In the genomic region with DNA sequence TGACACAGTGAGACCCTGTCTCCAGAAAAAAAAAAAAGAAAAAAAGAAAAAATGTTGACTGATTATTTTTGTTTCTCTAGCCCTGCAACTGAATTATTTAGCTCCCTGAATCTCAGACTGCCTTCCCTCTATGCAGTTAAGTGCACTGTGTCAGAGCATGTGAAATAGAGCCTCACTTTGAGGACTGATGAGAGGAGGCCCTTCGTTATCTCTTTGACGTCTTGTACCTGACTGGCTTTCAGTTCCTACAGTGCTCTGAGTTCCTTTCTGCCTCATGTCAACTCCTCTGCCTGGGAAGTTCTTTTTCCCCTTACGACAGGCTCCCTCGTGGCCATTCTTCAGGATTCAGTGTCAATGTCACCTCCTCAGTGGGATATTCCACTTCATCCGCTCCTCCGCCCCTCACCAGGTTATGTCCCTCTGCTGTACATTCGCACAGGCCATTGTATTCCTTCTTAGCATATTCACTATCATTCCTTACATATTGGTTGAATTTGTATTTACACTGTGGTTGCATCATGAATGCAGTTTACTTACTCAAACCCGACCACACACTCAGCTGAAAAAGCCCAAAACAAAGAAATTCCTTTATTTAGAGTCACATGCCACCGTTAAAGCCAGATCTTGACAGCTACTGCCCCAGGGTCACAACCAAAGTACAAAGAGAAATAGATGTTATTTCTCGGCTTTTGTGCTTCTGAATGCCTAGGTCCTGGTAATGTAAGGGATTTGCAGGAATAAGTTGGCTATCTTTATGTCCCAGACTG, we compare ENCODE assay signal across 1 cellular context.
TF ChIP-seq lines count a peak whose summit lies in the region.

No MANE protein-coding gene starts in this region.

TF ChIP-seq in H1, 55 proteins besides CTCF, POLR2A, EP300 and RAD21:
- TF ChIP-seq ATF3 (IDR thresholded peaks at IDR 0.05; ENCODE audit: insufficient read depth, low read depth, low read length) (no peak), CREB1 (IDR thresholded peaks at IDR 0.05) (no peak), POU5F1 (IDR thresholded peaks at IDR 0.05; ENCODE audit: low read depth, low read length) (no peak), JUND (IDR thresholded peaks at IDR 0.05; ENCODE audit: low read length) (no peak)
